ENCODE assay signal across 10 cellular contexts in genomic region chr17:43984521-43984920, GRCh38. TPM values are rescaled to one million over a fixed set of nuclear protein-coding genes. Genes with fewer than 3 reads are reported as not detected.
DNase-seq lines count a peak whose midpoint lies in the region; ATAC-seq and TF ChIP-seq lines count a peak whose summit lies in the region.
"Had no signal": no experiment of that assay in that cellular context is flagged by ENCODE, and none has a peak within 500 bp of the region (broad histone marks: within the 10 kb centered on the region; RNA-seq: fewer than 3 reads in every experiment).

No MANE protein-coding gene starts in this region.

- no peak for DNase-seq in BE2C
- no peak for DNase-seq in adipocyte (ENCODE audit: low read depth)
- no peak for DNase-seq in NCI-H510A treated with DMSO at 0.1 percent for 48 hours (lab: John Stamatoyannopoulos, UW)
- DNase-seq: stimulated activated CD4-positive, alpha-beta T cell treated with anti-CD3 and anti-CD28 coated beads, Interleukin-4, amount 100 ng/mL, for 24 hours had no signal

- peak overlapping the region; percentile 46 for H3K9ac ChIP-seq in adipocyte (ENCODE audit: low read length)

- no peak overlapping the region for H3K27ac ChIP-seq in muscle layer of duodenum (ENCODE audit: low read length)
- H3K27ac ChIP-seq: gastroesophageal sphincter, tibial nerve had no signal

- no peak for ATAC-seq in HG02588 (IDR thresholded peaks at IDR 0.05; ENCODE audit: unreplicated experiment)
- no peak for ATAC-seq in HG03135 (IDR thresholded peaks at IDR 0.05; ENCODE audit: unreplicated experiment)
- ATAC-seq: gastroesophageal sphincter had no signal

- no peaks in the 10 kb centered on the region for H3K36me3 ChIP-seq in BE2C
- H3K36me3 ChIP-seq in adipocyte (ENCODE audit: control insufficient read depth, insufficient read depth, low read length, severe bottlenecking): no peaks in the 10 kb centered on the region
- H3K36me3 ChIP-seq in muscle layer of duodenum (ENCODE audit: control insufficient read depth in 1 of 2, insufficient read depth in 2 of 2, low read length in 2 of 2): no peaks in the 10 kb centered on the region
- H3K36me3 ChIP-seq: gastroesophageal sphincter, tibial nerve had no signal

- H3K27me3 ChIP-seq in BE2C: no peaks in the 10 kb centered on the region
- peaks cover 31% of the 10 kb centered on the region for H3K27me3 ChIP-seq in adipocyte (replicated peaks; ENCODE audit: control insufficient read depth, insufficient read depth, low read length)
- H3K27me3 ChIP-seq in muscle layer of duodenum (ENCODE audit: low read depth, low read length): peaks cover 22% of the 10 kb centered on the region

- H3K4me1 ChIP-seq in BE2C: no peaks in the 10 kb centered on the region
- H3K4me1 ChIP-seq in adipocyte (ENCODE audit: control insufficient read depth, insufficient read depth, low read length): no peaks in the 10 kb centered on the region
- H3K4me1 ChIP-seq in muscle layer of duodenum (ENCODE audit: control insufficient read depth in 1 of 2, insufficient read depth in 2 of 2, low read length in 2 of 2): peaks cover 0 to 9% of the 10 kb centered on the region in 2 donors

- TF ChIP-seq CTCF in BE2C (IDR thresholded peaks at IDR 0.05; ENCODE audit: low read depth, low read length): no peak

- H3K9me3 ChIP-seq in BE2C: no peaks in the 10 kb centered on the region
- no peaks in the 10 kb centered on the region for H3K9me3 ChIP-seq in adipocyte (ENCODE audit: control insufficient read depth, low read length)
- no peaks in the 10 kb centered on the region for H3K9me3 ChIP-seq in muscle layer of duodenum (ENCODE audit: control insufficient read depth in 1 of 2, low read length in 2 of 2)
- H3K9me3 ChIP-seq: gastroesophageal sphincter, tibial nerve had no signal

- H3K4me3 ChIP-seq in BE2C (ENCODE audit: low read depth, low read length): peak overlapping the region; percentile 66
- H3K4me3 ChIP-seq in adipocyte (ENCODE audit: low read length): no peak overlapping the region
- peak overlapping the region; percentile 7 to 64 for H3K4me3 ChIP-seq in muscle layer of duodenum (ENCODE audit: low read depth in 1 of 2, low read length in 2 of 2)

RNA-seq across cellular contexts. Expression of gene NAGS, which starts 19.9 kb away (rescaled TPM):
- 0.86 TPM for polyA plus RNA-seq in BE2C (2012; ENCODE audit: insufficient read depth, insufficient read length, low read depth)

RNA-seq across cellular contexts. Expression of gene TMEM101, which starts 30.2 kb away (rescaled TPM):
- 67.5 TPM for polyA plus RNA-seq in BE2C (2012; ENCODE audit: insufficient read depth, insufficient read length, low read depth)

RNA-seq across cellular contexts. Expression of gene PYY, which starts 30.8 kb away (rescaled TPM):
- polyA plus RNA-seq in BE2C (2012; ENCODE audit: insufficient read depth, insufficient read length, low read depth): 4.2 TPM
- polyA plus RNA-seq: CD14-positive monocyte had no signal

RNA-seq across cellular contexts. Expression of gene PPY, which starts 42.2 kb away (rescaled TPM):
- not detected for polyA plus RNA-seq in BE2C (2012; ENCODE audit: insufficient read depth, insufficient read length, low read depth)
- polyA plus RNA-seq: CD14-positive monocyte had no signal
